Comparison of ENCODE assay signal across 25 cellular contexts in genomic region chr11:10485646-10486045, GRCh38. TPM values are rescaled to one million over a fixed set of nuclear protein-coding genes. Genes with fewer than 3 reads are reported as not detected.
DNase-seq lines count a peak whose midpoint lies in the region; ATAC-seq and TF ChIP-seq lines count a peak whose summit lies in the region.
"Had no signal": no experiment of that assay in that cellular context is flagged by ENCODE, and none has a peak within 500 bp of the region (broad histone marks: within the 10 kb centered on the region; RNA-seq: fewer than 3 reads in every experiment).

No MANE protein-coding gene starts in this region.

- peaks cover 0 to 5% of the 10 kb centered on the region in 2 donors for H3K27me3 Mint-ChIP-seq in natural killer cell treated with Interleukin-12 subunit alpha and Interleukin-12 subunit beta and Interleukin-15 and Interleukin-18, amount 100 ng/mL, for 72 hours
- no peaks in the 10 kb centered on the region for H3K27me3 Mint-ChIP-seq in natural killer cell (ENCODE audit: low read depth in 2 of 2)
- H3K27me3 Mint-ChIP-seq in T-helper 17 cell = no peaks in the 10 kb centered on the region
- H3K27me3 Mint-ChIP-seq in naive B cell = no peaks in the 10 kb centered on the region
- H3K27me3 Mint-ChIP-seq: CD4-positive, alpha-beta memory T cell had no signal

- peak; percentile 26 for DNase-seq in natural killer cell treated with Interleukin-12 subunit alpha and Interleukin-12 subunit beta and Interleukin-15 and Interleukin-18, amount 100 ng/mL, for 72 hours (ENCODE audit: low spot score)
- DNase-seq in natural killer cell = no peak
- no peak for DNase-seq in T-helper 17 cell
- no peak for DNase-seq in naive B cell
- peak; percentile 34 to 47 for DNase-seq in suprapubic skin (ENCODE audit: low spot score in 2 of 2)
- DNase-seq in NCI-H146 (lab: John Stamatoyannopoulos, UW) = no peak
- no peak for DNase-seq in SKM-1 (lab: John Stamatoyannopoulos, UW; ENCODE audit: unreplicated experiment)
- DNase-seq: AML-193; C1 segment of cervical spinal cord; CD4-positive, alpha-beta memory T cell; COR-L47; KG1; MG63; NCI-H1105 treated with DMSO at 0.1 percent for 48 hours; NCI-H2029 treated with DMSO at 0.1 percent for 48 hours; NCI-H446 treated with DMSO at 0.1 percent for 48 hours; NCI-H526 treated with DMSO at 0.1 percent for 48 hours; SHP77 had no signal

- no peaks in the 10 kb centered on the region for H3K27me3 ChIP-seq in suprapubic skin
- H3K27me3 ChIP-seq: MG63 had no signal

- WGBS in suprapubic skin = 0% methylated on average over 1 of the region's 2 CpGs

- H3K27ac Mint-ChIP-seq in natural killer cell treated with Interleukin-12 subunit alpha and Interleukin-12 subunit beta and Interleukin-15 and Interleukin-18, amount 100 ng/mL, for 72 hours = no peak overlapping the region
- H3K27ac Mint-ChIP-seq in natural killer cell (no peak overlapping the region), T-helper 17 cell (peak overlapping the region; percentile 27), naive B cell (peak overlapping the region; percentile 88 to 99 (median 99))
- H3K27ac Mint-ChIP-seq: GM23338 had no signal

- no peak for TF ChIP-seq EP300 in suprapubic skin (IDR thresholded peaks at IDR 0.05)

- H3K36me3 ChIP-seq in suprapubic skin = peaks cover 6% of the 10 kb centered on the region
- H3K36me3 ChIP-seq: MG63 had no signal

- intact Hi-C loops in natural killer cell (cut with micrococcal nuclease) = no loop called here

- no peak for TF ChIP-seq CTCF in natural killer cell (IDR thresholded peaks at IDR 0.05)
- no peak for TF ChIP-seq CTCF in suprapubic skin (IDR thresholded peaks at IDR 0.05)

- peaks cover 28% of the 10 kb centered on the region for H3K4me1 ChIP-seq in suprapubic skin

- no peak overlapping the region for H3K4me3 ChIP-seq in suprapubic skin
- H3K4me3 ChIP-seq: A549, GM12878, GM23338, MG63 had no signal

- no peaks in the 10 kb centered on the region for H3K9me3 Mint-ChIP-seq in natural killer cell treated with Interleukin-12 subunit alpha and Interleukin-12 subunit beta and Interleukin-15 and Interleukin-18, amount 100 ng/mL, for 72 hours
- H3K9me3 Mint-ChIP-seq in natural killer cell (no peaks in the 10 kb centered on the region), naive B cell (no peaks in the 10 kb centered on the region)
- H3K9me3 Mint-ChIP-seq: CD4-positive, alpha-beta memory T cell; H9 had no signal

- H3K36me3 Mint-ChIP-seq in natural killer cell treated with Interleukin-12 subunit alpha and Interleukin-12 subunit beta and Interleukin-15 and Interleukin-18, amount 100 ng/mL, for 72 hours = no peaks in the 10 kb centered on the region
- H3K36me3 Mint-ChIP-seq in natural killer cell = no peaks in the 10 kb centered on the region
- peaks cover 7% of the 10 kb centered on the region for H3K36me3 Mint-ChIP-seq in T-helper 17 cell (ENCODE audit: low read depth)
- H3K36me3 Mint-ChIP-seq in naive B cell = peaks cover 18 to 34% of the 10 kb centered on the region in 2 donors

- H3K4me3 Mint-ChIP-seq in natural killer cell treated with Interleukin-12 subunit alpha and Interleukin-12 subunit beta and Interleukin-15 and Interleukin-18, amount 100 ng/mL, for 72 hours = no peak overlapping the region
- H3K4me3 Mint-ChIP-seq in natural killer cell = no peak overlapping the region
- H3K4me3 Mint-ChIP-seq in T-helper 17 cell = no peak overlapping the region
- H3K4me3 Mint-ChIP-seq in naive B cell = no peak overlapping the region
- H3K4me3 Mint-ChIP-seq: CD4-positive, alpha-beta memory T cell; GM23338; H9 had no signal

- no peak for TF ChIP-seq POLR2A in suprapubic skin (IDR thresholded peaks at IDR 0.05)

- no peak for ATAC-seq in natural killer cell treated with Interleukin-12 subunit alpha and Interleukin-12 subunit beta and Interleukin-15 and Interleukin-18, amount 100 ng/mL, for 72 hours
- ATAC-seq in natural killer cell (no peak), T-helper 17 cell (no peak), naive B cell (ENCODE audit: low read depth in 2 of 2) (no peak), HG03442 (IDR thresholded peaks at IDR 0.05; ENCODE audit: unreplicated experiment) (no peak)
- ATAC-seq: A549, GM12878, GM23338, Panc1 had no signal

- no peaks in the 10 kb centered on the region for H3K9me3 ChIP-seq in T-helper 17 cell (ENCODE audit: control insufficient read depth, low read length, poor library complexity, severe bottlenecking)
- H3K9me3 ChIP-seq in suprapubic skin = no peaks in the 10 kb centered on the region
- H3K9me3 ChIP-seq: A549, MG63 had no signal

- no peak overlapping the region for H3K27ac ChIP-seq in suprapubic skin
- H3K27ac ChIP-seq: A549, RWPE1 had no signal

- peaks cover 14 to 18% of the 10 kb centered on the region in 2 donors for H3K4me1 Mint-ChIP-seq in natural killer cell treated with Interleukin-12 subunit alpha and Interleukin-12 subunit beta and Interleukin-15 and Interleukin-18, amount 100 ng/mL, for 72 hours (ENCODE audit: low read depth in 2 of 2)
- H3K4me1 Mint-ChIP-seq in natural killer cell = peaks cover 18 to 19% of the 10 kb centered on the region in 2 donors
- peaks cover 22% of the 10 kb centered on the region for H3K4me1 Mint-ChIP-seq in T-helper 17 cell
- H3K4me1 Mint-ChIP-seq in naive B cell = peaks cover 27 to 38% (median 30%) of the 10 kb centered on the region in 3 donors

RNA-seq across cellular contexts. Expression of gene AMPD3, which starts 30.6 kb away (rescaled TPM):
- 10 to 100 TPM; 10.9 to 11.3 TPM for total RNA-seq in natural killer cell treated with Interleukin-12 subunit alpha and Interleukin-12 subunit beta and Interleukin-15 and Interleukin-18, amount 100 ng/mL, for 72 hours
- total RNA-seq in natural killer cell (1 to 10 TPM; 5.5 to 9.2 (median 6.8) TPM), T-helper 17 cell (10 to 100 TPM; 16.8 to 20.2 TPM), suprapubic skin (10 to 100 TPM; 23.5 to 51.7 (median 27.4) TPM)
- 10 to 100 TPM; 20.2 to 35.5 (median 27.3) TPM for polyA plus RNA-seq in naive B cell (ENCODE audit: low read depth in 6 of 6)

RNA-seq across cellular contexts. Expression of gene RNF141, which starts 55.3 kb away (rescaled TPM):
- 10 to 100 TPM in 1 of 2 donors, 1 to 10 TPM in 1; 9.5 to 12.7 TPM for total RNA-seq in natural killer cell treated with Interleukin-12 subunit alpha and Interleukin-12 subunit beta and Interleukin-15 and Interleukin-18, amount 100 ng/mL, for 72 hours
- 10 to 100 TPM; 10.3 to 13.9 (median 11.7) TPM for total RNA-seq in natural killer cell
- 10 to 100 TPM; 12.8 to 13.6 TPM for total RNA-seq in T-helper 17 cell
- polyA plus RNA-seq in naive B cell (ENCODE audit: low read depth in 6 of 6) = 100 to 1,000 TPM; 101 to 187 (median 132) TPM
- 10 to 100 TPM; 68.2 to 83.4 (median 73.7) TPM for total RNA-seq in suprapubic skin

Comparison
In these comparisons a context has a peak if more than half of its experiments do, and no peak if none do; other contexts are left out.
1. DNase-seq: peak in natural killer cell treated with Interleukin-12 subunit alpha and Interleukin-12 subunit beta and Interleukin-15 and Interleukin-18, amount 100 ng/mL, for 72 hours (single experiment) and suprapubic skin (2 of 2); none in natural killer cell (single experiment), T-helper 17 cell (0 of 3), naive B cell (single experiment), NCI-H146 (single experiment) and SKM-1 (single experiment).
2. H3K27ac Mint-ChIP-seq: peak in T-helper 17 cell (single experiment) and naive B cell (6 of 6); none in natural killer cell treated with Interleukin-12 subunit alpha and Interleukin-12 subunit beta and Interleukin-15 and Interleukin-18, amount 100 ng/mL, for 72 hours (0 of 2) and natural killer cell (0 of 2).
3. RNA of gene RNF141, which starts 55.3 kb away (total RNA-seq): 68.2 to 83.4 TPM in suprapubic skin; 12.8 to 13.6 TPM in T-helper 17 cell, 9.5 to 12.7 TPM in natural killer cell treated with Interleukin-12 subunit alpha and Interleukin-12 subunit beta and Interleukin-15 and Interleukin-18, amount 100 ng/mL, for 72 hours and 10.3 to 13.9 TPM in natural killer cell; every median in the first group is over 4 times any median in the second.